In genomic region chr14:75854247-75854799, GRCh38 we compare ENCODE assay signal across 25 cellular contexts.
"Had no signal": no experiment of that assay in that cellular context is flagged by ENCODE, and none has a peak within 500 bp of the region (broad histone marks: within the 10 kb centered on the region; RNA-seq: fewer than 3 reads in every experiment).

No MANE protein-coding gene starts in this region.

- H3K4me3 Mint-ChIP-seq: activated B cell treated with CpG ODN at 0.5 μM for 24 hours; activated CD4-positive, alpha-beta T cell treated with anti-CD3 and anti-CD28 coated beads, Interleukin-2, amount 10 ng/mL, durations not matched to agents 24 days and 14 days; activated CD8-positive, alpha-beta memory T cell treated with anti-CD3 and anti-CD28 coated beads, Interleukin-2, amount 10 ng/mL, durations not matched to agents 7 days and 5 days; activated naive CD4-positive, alpha-beta T cell treated with anti-CD3 and anti-CD28 coated beads for 36 hours; activated naive CD8-positive, alpha-beta T cell; activated T-cell treated with anti-CD3 and anti-CD28 coated beads, Interleukin-2, amount 50 U/mL, for 24 hours; activated T-helper 17 cell treated with anti-CD3 and anti-CD28 coated beads, Interleukin-2, amount 50 U/mL, for 72 hours; T-helper 1 cell treated with Interleukin-12 subunit alpha and Interleukin-12 subunit beta and Interleukin-4 antibody, amounts not matched to agents 30 μg/mL and 1 μg/mL, for 36 hours had no signal

- H3K27me3 Mint-ChIP-seq: activated B cell treated with CpG ODN at 0.5 μM for 24 hours; activated CD4-positive, alpha-beta T cell treated with anti-CD3 and anti-CD28 coated beads, Interleukin-2, amount 10 ng/mL, durations not matched to agents 24 days and 14 days; activated CD8-positive, alpha-beta memory T cell treated with anti-CD3 and anti-CD28 coated beads, Interleukin-2, amount 10 ng/mL, durations not matched to agents 7 days and 5 days; activated naive CD8-positive, alpha-beta T cell; activated T-cell treated with anti-CD3 and anti-CD28 coated beads, Interleukin-2, amount 50 U/mL, for 24 hours; activated T-helper 17 cell treated with anti-CD3 and anti-CD28 coated beads, Interleukin-2, amount 50 U/mL, for 72 hours had no signal

- ATAC-seq: activated CD8-positive, alpha-beta memory T cell treated with anti-CD3 and anti-CD28 coated beads, Interleukin-2, amount 10 ng/mL, durations not matched to agents 7 days and 5 days; activated T-helper 17 cell treated with anti-CD3 and anti-CD28 coated beads, Interleukin-2, amount 50 U/mL, for 72 hours; PC-3; SK-N-SH treated with all-trans-retinoic acid at 6 μM for 48 hours had no signal

- H3K4me1 Mint-ChIP-seq: activated B cell treated with CpG ODN at 0.5 μM for 24 hours; activated CD4-positive, alpha-beta T cell treated with anti-CD3 and anti-CD28 coated beads, Interleukin-2, amount 10 ng/mL, durations not matched to agents 24 days and 14 days; activated CD8-positive, alpha-beta memory T cell treated with anti-CD3 and anti-CD28 coated beads, Interleukin-2, amount 10 ng/mL, durations not matched to agents 7 days and 5 days; activated T-helper 17 cell treated with anti-CD3 and anti-CD28 coated beads, Interleukin-2, amount 50 U/mL, for 72 hours had no signal

- H3K27me3 ChIP-seq: brain microvascular endothelial cell, cardiac muscle cell, SJSA1 had no signal

- H3K36me3 ChIP-seq: brain microvascular endothelial cell, cardiac muscle cell, SJSA1 had no signal

- H3K4me3 ChIP-seq: cardiac muscle cell, SJSA1 had no signal

- H3K27ac ChIP-seq: brain microvascular endothelial cell, cardiac muscle cell, SJSA1 had no signal

- H3K9me3 ChIP-seq: SJSA1 had no signal

- H3K4me1 ChIP-seq: SJSA1 had no signal

- H3K27ac Mint-ChIP-seq: activated B cell treated with CpG ODN at 0.5 μM for 24 hours; activated CD4-positive, alpha-beta T cell treated with anti-CD3 and anti-CD28 coated beads, Interleukin-2, amount 10 ng/mL, durations not matched to agents 24 days and 14 days; activated CD8-positive, alpha-beta memory T cell treated with anti-CD3 and anti-CD28 coated beads, Interleukin-2, amount 10 ng/mL, durations not matched to agents 7 days and 5 days; activated naive CD4-positive, alpha-beta T cell treated with anti-CD3 and anti-CD28 coated beads for 36 hours; activated naive CD8-positive, alpha-beta T cell; activated T-cell treated with anti-CD3 and anti-CD28 coated beads, Interleukin-2, amount 50 U/mL, for 24 hours; activated T-helper 17 cell treated with anti-CD3 and anti-CD28 coated beads, Interleukin-2, amount 50 U/mL, for 72 hours; T-helper 1 cell treated with Interleukin-12 subunit alpha and Interleukin-12 subunit beta and Interleukin-4 antibody, amounts not matched to agents 30 μg/mL and 1 μg/mL, for 36 hours had no signal

- DNase-seq: activated B cell treated with CpG ODN at 0.5 μM for 24 hours; activated CD4-positive, alpha-beta T cell treated with anti-CD3 and anti-CD28 coated beads for 1 hour; activated CD4-positive, alpha-beta T cell treated with anti-CD3 and anti-CD28 coated beads, Interleukin-2, amount 10 ng/mL, durations not matched to agents 24 days and 14 days; activated CD4-positive, alpha-beta T cell treated with anti-CD3 and anti-CD28 coated beads, Interleukin-2, amount 50 U/mL, for 48 hours; activated CD8-positive, alpha-beta memory T cell treated with anti-CD3 and anti-CD28 coated beads, Interleukin-2, amount 10 ng/mL, durations not matched to agents 7 days and 5 days; activated gamma-delta T cell; activated naive CD4-positive, alpha-beta T cell treated with anti-CD3 and anti-CD28 coated beads for 36 hours; activated T-cell treated with anti-CD3 and anti-CD28 coated beads, Interleukin-2, amount 50 U/mL, for 24 hours; brain microvascular endothelial cell; cerebellar nuclear complex; Kasumi-1; NCI-H1092 treated with DMSO at 0.1 percent for 48 hours; NCI-H1417 treated with DMSO at 0.1 percent for 48 hours; NCI-H1694; NCI-H2029 treated with DMSO at 0.1 percent for 48 hours; NCI-H510A treated with DMSO at 0.1 percent for 48 hours; NCI-H69; PC-3; SHP77 had no signal

- H3K9me3 Mint-ChIP-seq: activated B cell treated with CpG ODN at 0.5 μM for 24 hours; activated CD4-positive, alpha-beta T cell treated with anti-CD3 and anti-CD28 coated beads, Interleukin-2, amount 10 ng/mL, durations not matched to agents 24 days and 14 days; activated naive CD4-positive, alpha-beta T cell treated with anti-CD3 and anti-CD28 coated beads for 36 hours; activated T-cell treated with anti-CD3 and anti-CD28 coated beads, Interleukin-2, amount 50 U/mL, for 24 hours; activated T-helper 17 cell treated with anti-CD3 and anti-CD28 coated beads, Interleukin-2, amount 50 U/mL, for 72 hours; T-helper 1 cell treated with Interleukin-12 subunit alpha and Interleukin-12 subunit beta and Interleukin-4 antibody, amounts not matched to agents 30 μg/mL and 1 μg/mL, for 36 hours had no signal
